In genomic region chr4:98290511-98290910, GRCh38 we compare ENCODE assay signal across 10 cellular contexts. TPM values are rescaled to one million over a fixed set of nuclear protein-coding genes. Genes with fewer than 3 reads are reported as not detected.
DNase-seq lines count a peak whose midpoint lies in the region; ATAC-seq and TF ChIP-seq lines count a peak whose summit lies in the region.
"Had no signal": no experiment of that assay in that cellular context is flagged by ENCODE, and none has a peak within 500 bp of the region (broad histone marks: within the 10 kb centered on the region; RNA-seq: fewer than 3 reads in every experiment).

No MANE protein-coding gene starts in this region.

- no peak overlapping the region for H3K23ac ChIP-seq in mesenchymal stem cell (ENCODE audit: low read length in 2 of 2)

- H3K14ac ChIP-seq in mesenchymal stem cell (ENCODE audit: low read length in 2 of 2) = no peak overlapping the region

- H3K79me2 ChIP-seq in GM23248 (ENCODE audit: insufficient read depth) = peaks cover 99% of the 10 kb centered on the region

- no peaks in the 10 kb centered on the region for H4K20me1 ChIP-seq in GM23248 (ENCODE audit: insufficient read depth)

- CTCF ChIA-PET in AG04450 (lab: Charles Lee) = interaction anchor here (0.6 kb wide), 1 partner anchor 44 kb away, joined by 3 read pairs; no protein-coding TSS in a partner anchor

- no peak overlapping the region for H2BK120ac ChIP-seq in mesenchymal stem cell (ENCODE audit: low read depth, low read length)

- H4K91ac ChIP-seq in mesenchymal stem cell (ENCODE audit: low read length) = no peak overlapping the region

- TF ChIP-seq POLR2A in right lobe of liver (IDR thresholded peaks at IDR 0.05) = no peak

- H2AFZ ChIP-seq in GM23248 (peak overlapping the region; percentile 40; the same call in 1 of the 2 replicates), mesenchymal stem cell (ENCODE audit: low read depth, low read length) (no peak overlapping the region)

- no peak overlapping the region for H3K18ac ChIP-seq in mesenchymal stem cell (ENCODE audit: low read depth in 1 of 2, low read length in 2 of 2)

- H3K27ac ChIP-seq in AG04450 (ENCODE audit: low read depth, low read length) (no peak overlapping the region), GM23248 (peak overlapping the region; percentile 66), mesenchymal stem cell (ENCODE audit: low read length, poor library complexity, severe bottlenecking) (no peak overlapping the region), upper lobe of right lung (no peak overlapping the region), right lobe of liver (no peak overlapping the region)

- intact Hi-C loops in upper lobe of right lung (cut with DNase I) (no loop called here), right lobe of liver (cut with DNase I) (no loop called here)

- DNase-seq in AG04450 (ENCODE audit: low read depth, low spot score) = peak; percentile 34
- DNase-seq in GM23248 = peak; percentile 58
- peak; percentile 63 for DNase-seq in amniotic epithelial cell (ENCODE audit: low read depth)
- peak; percentile 30 for DNase-seq in mesenchymal stem cell
- no peak for DNase-seq in NCI-H524 (lab: John Stamatoyannopoulos, UW)
- DNase-seq in upper lobe of right lung = no peak
- no peak for DNase-seq in UCSD-AML1 (lab: John Stamatoyannopoulos, UW; ENCODE audit: unreplicated experiment)
- no peak for DNase-seq in right lobe of liver
- DNase-seq: activated CD4-positive, alpha-beta T cell treated with anti-CD3 and anti-CD28 coated beads, Interleukin-2, amount 50 U/mL, for 48 hours; kidney had no signal

- H3K9ac ChIP-seq in GM23248 (peak overlapping the region; percentile 42; the same call in 1 of the 2 replicates), mesenchymal stem cell (ENCODE audit: low read length) (no peak overlapping the region)

- no peak for ATAC-seq in upper lobe of right lung
- no peak for ATAC-seq in right lobe of liver

- H3K4ac ChIP-seq in mesenchymal stem cell (ENCODE audit: low read depth in 1 of 2, low read length in 2 of 2) = no peak overlapping the region

- peaks cover 10% of the 10 kb centered on the region for H3K79me1 ChIP-seq in mesenchymal stem cell (replicated peaks; ENCODE audit: low read length, poor library complexity, severe bottlenecking)

- no peak overlapping the region for H2AK5ac ChIP-seq in mesenchymal stem cell (ENCODE audit: low read length, severe bottlenecking)

- no peak overlapping the region for H2BK5ac ChIP-seq in mesenchymal stem cell (ENCODE audit: low read depth, low read length, poor library complexity, severe bottlenecking)

- no peak overlapping the region for H2BK12ac ChIP-seq in mesenchymal stem cell (ENCODE audit: low read length in 2 of 2)

- TF ChIP-seq CTCF in AG04450 (IDR thresholded peaks at IDR 0.05; ENCODE audit: low read depth, low read length) (no peak), upper lobe of right lung (IDR thresholded peaks at IDR 0.05) (no peak), right lobe of liver (IDR thresholded peaks at IDR 0.05) (no peak)

- H3K4me3 ChIP-seq in AG04450 (ENCODE audit: low read depth, low read length) = no peak overlapping the region
- H3K4me3 ChIP-seq in GM23248 = no peak overlapping the region
- no peak overlapping the region for H3K4me3 ChIP-seq in mesenchymal stem cell (ENCODE audit: insufficient read depth in 1 of 2, low read depth in 1 of 2, low read length in 2 of 2)
- no peak overlapping the region for H3K4me3 ChIP-seq in upper lobe of right lung
- no peak overlapping the region for H3K4me3 ChIP-seq in right lobe of liver

- 72 to 73% methylated on average over 2 of the region's 2 CpGs for WGBS in GM23248 (ENCODE audit: low coverage in 1 of 2, low lambda C conversion rate in 2 of 2, missing lambda C conversion rate in 2 of 2), 2 experiments
- 95% methylated on average over 2 of the region's 2 CpGs for WGBS in mesenchymal stem cell
- 54% methylated on average over 2 of the region's 2 CpGs for WGBS in right lobe of liver (ENCODE audit: insufficient coverage, low coverage, low lambda C conversion rate, missing lambda C conversion rate)

- no peaks in the 10 kb centered on the region for H3K27me3 ChIP-seq in AG04450 (ENCODE audit: control insufficient read depth, insufficient read depth, low read length)
- H3K27me3 ChIP-seq in GM23248 (replicated peaks; ENCODE audit: insufficient read depth) = no peaks in the 10 kb centered on the region
- no peaks in the 10 kb centered on the region for H3K27me3 ChIP-seq in mesenchymal stem cell (ENCODE audit: control insufficient read depth in 1 of 2, insufficient read depth in 1 of 2, low read length in 2 of 2)
- no peaks in the 10 kb centered on the region for H3K27me3 ChIP-seq in upper lobe of right lung
- H3K27me3 ChIP-seq in right lobe of liver = no peaks in the 10 kb centered on the region

- no peaks in the 10 kb centered on the region for H3K9me3 ChIP-seq in AG04450 (ENCODE audit: control insufficient read depth, insufficient read depth, low read length)
- H3K9me3 ChIP-seq in GM23248 (ENCODE audit: low read depth) = no peaks in the 10 kb centered on the region
- H3K9me3 ChIP-seq in mesenchymal stem cell (ENCODE audit: control insufficient read depth, low read length) = no peaks in the 10 kb centered on the region
- H3K9me3 ChIP-seq in upper lobe of right lung = no peaks in the 10 kb centered on the region
- no peaks in the 10 kb centered on the region for H3K9me3 ChIP-seq in right lobe of liver

- H3K4me1 ChIP-seq in GM23248 (ENCODE audit: insufficient read depth) (peaks cover 28% of the 10 kb centered on the region), mesenchymal stem cell (ENCODE audit: control insufficient read depth, insufficient read depth, low read depth, low read length) (no peaks in the 10 kb centered on the region), upper lobe of right lung (peaks cover 13% of the 10 kb centered on the region), right lobe of liver (no peaks in the 10 kb centered on the region)

- H2BK15ac ChIP-seq in mesenchymal stem cell (ENCODE audit: low read depth, poor library complexity, severe bottlenecking) = no peak overlapping the region

- H3K36me3 ChIP-seq in GM23248 (ENCODE audit: low read depth) (peaks cover 10% of the 10 kb centered on the region), mesenchymal stem cell (ENCODE audit: control insufficient read depth in 1 of 2, insufficient read depth in 2 of 2, low read depth in 1 of 2, low read length in 2 of 2) (peaks cover 0 to 22% of the 10 kb centered on the region in 2 experiments), upper lobe of right lung (peaks cover 5% of the 10 kb centered on the region), right lobe of liver (peaks cover 0 to 2% (median 0%) of the 10 kb centered on the region in 4 donors)

- H3K4me2 ChIP-seq in GM23248 (ENCODE audit: unreplicated experiment) (peak overlapping the region; percentile 41), mesenchymal stem cell (ENCODE audit: low read length, poor library complexity, severe bottlenecking) (no peak overlapping the region)

- in situ Hi-C loops in GM23248 (cut with MboI) = no loop called here

- no peaks in the 10 kb centered on the region for H3K9me2 ChIP-seq in GM23248 (ENCODE audit: insufficient read depth)

- H4K8ac ChIP-seq in mesenchymal stem cell (ENCODE audit: low read length) = no peak overlapping the region

- POLR2A ChIA-PET in AG04450 (lab: Yijun Ruan, JAX) = interaction anchor here (1.7 kb wide), 1 partner anchor 29 kb away, joined by 6 read pairs; the partner anchor contains the start of gene RAP1GDS1

- H3F3A ChIP-seq in GM23248 (ENCODE audit: insufficient read depth) = peaks cover 4% of the 10 kb centered on the region; the same call in 1 of the 2 replicates

RNA-seq across cellular contexts. Expression of gene RAP1GDS1, which starts 29.3 kb away (rescaled TPM):
- polyA plus RNA-seq in AG04450 (2011; rRNA removed) (57.1 and 74.6 TPM in 2 replicates), GM23248 (2016; fragmentation: Nextera tagmentation; extraction: Ambion mirVana) (49.2 and 55.4 TPM in 2 replicates)
- polyA minus RNA-seq in AG04450 (2011; rRNA and poly(A)+ RNA removed) = 57.3 and 84.3 TPM in 2 replicates
- total RNA-seq in GM23248 (2014; rRNA removed; shearing (Covaris generic)) = 56.7 and 93.8 TPM in 2 replicates
- 28.0 TPM for polyA plus RNA-seq in mesenchymal stem cell (2013, experiment 1 of 2)
- polyA plus RNA-seq in mesenchymal stem cell (2013, experiment 2 of 2) = 28.0 TPM
- total RNA-seq in upper lobe of right lung (39.1 TPM), right lobe of liver (10 to 100 TPM; 17.4 to 29.8 (median 20.9) TPM)

Comparison
In these comparisons a context has a peak if more than half of its experiments do, and no peak if none do; other contexts are left out.
1. DNase-seq: peak in AG04450 (single experiment), GM23248 (single experiment), amniotic epithelial cell (single experiment) and mesenchymal stem cell (single experiment); none in NCI-H524 (0 of 2), upper lobe of right lung (single experiment), UCSD-AML1 (single experiment) and right lobe of liver (0 of 3).